9 cellular contexts compared by ENCODE assay signal in the genomic region with DNA sequence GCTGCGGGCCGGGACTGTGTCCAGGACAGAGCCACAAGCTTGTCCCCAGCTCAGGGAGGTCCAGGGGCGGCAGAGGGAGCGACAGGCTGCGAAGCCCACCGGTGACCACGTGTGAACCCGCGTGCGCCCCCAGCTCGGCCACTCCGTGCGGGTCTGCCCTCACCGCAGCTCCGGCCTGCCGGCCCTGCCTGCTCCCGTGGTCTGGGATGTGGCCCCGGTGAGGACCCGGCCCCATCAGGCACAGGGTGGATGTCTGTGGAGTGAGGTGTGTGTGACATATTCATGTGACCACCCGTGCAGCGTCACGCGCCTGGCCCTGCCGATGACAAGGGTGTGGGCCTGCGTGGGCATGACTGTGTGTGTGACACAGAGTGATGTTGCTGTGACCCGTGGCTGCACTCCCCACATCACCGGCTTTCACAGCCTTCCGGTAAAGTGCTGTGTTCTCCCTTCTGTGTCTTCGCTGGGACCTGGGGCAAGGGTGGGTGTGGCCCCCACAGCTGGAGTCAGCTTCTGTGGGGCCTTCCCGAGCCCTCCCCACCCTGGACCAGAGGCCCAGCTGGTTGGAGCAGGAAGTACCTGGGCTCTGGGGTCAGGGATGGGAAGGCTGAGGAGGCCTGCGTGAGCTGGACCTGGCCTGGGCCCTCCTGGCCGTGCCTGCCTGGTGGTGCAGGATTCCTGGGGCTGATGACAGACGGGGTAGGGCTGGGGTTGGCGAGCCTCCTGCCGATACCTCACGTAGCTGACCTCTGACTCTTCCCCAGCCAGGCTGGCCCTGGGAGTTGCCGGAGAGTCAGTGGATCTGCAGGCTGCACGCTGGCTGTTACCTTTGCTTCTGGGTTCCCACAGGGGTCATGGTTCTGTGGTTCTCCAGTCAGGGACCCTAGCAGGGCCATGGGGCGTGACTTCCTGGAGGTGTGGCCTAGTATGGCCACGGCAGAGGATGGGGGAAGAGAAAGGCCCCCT. TPM values are rescaled to one million over a fixed set of nuclear protein-coding genes. Genes with fewer than 3 reads are reported as not detected.
DNase-seq lines count a peak whose midpoint lies in the region; ATAC-seq, FAIRE-seq and TF ChIP-seq lines count a peak whose summit lies in the region.
"Had no signal": no experiment of that assay in that cellular context is flagged by ENCODE, and none has a peak within 500 bp of the region (broad histone marks: within the 10 kb centered on the region; RNA-seq: fewer than 3 reads in every experiment).

No MANE protein-coding gene starts in this region.

- H3K36me3 ChIP-seq in suprapubic skin = no peaks in the 10 kb centered on the region

- intact Hi-C loops in right cardiac atrium (cut with DNase I) = no loop called here

- no peaks in the 10 kb centered on the region for H3K9me3 ChIP-seq in right cardiac atrium (ENCODE audit: control insufficient read depth, low read length)
- no peaks in the 10 kb centered on the region for H3K9me3 ChIP-seq in suprapubic skin

- no peak for TF ChIP-seq EP300 in suprapubic skin (IDR thresholded peaks at IDR 0.05)

- no peak for TF ChIP-seq CTCF in suprapubic skin (IDR thresholded peaks at IDR 0.05)

- H3K27me3 Mint-ChIP-seq in activated T-cell treated with anti-CD3 and anti-CD28 coated beads, Interleukin-2, amount 50 U/mL, for 24 hours = peaks cover 16% of the 10 kb centered on the region
- peaks cover 6% of the 10 kb centered on the region for H3K27me3 Mint-ChIP-seq in activated T-cell treated with anti-CD3 and anti-CD28 coated beads, Interleukin-2, amount 50 U/mL, for 72 hours (ENCODE audit: low read depth)

- no peak for TF ChIP-seq POLR2A in suprapubic skin (IDR thresholded peaks at IDR 0.05)
- no peak for TF ChIP-seq POLR2A in GM18505 (IDR thresholded peaks at IDR 0.05; ENCODE audit: borderline replicate concordance, extremely low read depth, insufficient read depth, insufficient read length)

- H3K27me3 ChIP-seq in right cardiac atrium (ENCODE audit: control insufficient read depth, insufficient read depth) = no peaks in the 10 kb centered on the region
- peaks cover 72% of the 10 kb centered on the region for H3K27me3 ChIP-seq in suprapubic skin

- no peak overlapping the region for H3K4me3 ChIP-seq in right cardiac atrium (ENCODE audit: low read length)
- peak overlapping the region; percentile 50 for H3K4me3 ChIP-seq in suprapubic skin

- H3K36me3 Mint-ChIP-seq in activated T-cell treated with anti-CD3 and anti-CD28 coated beads, Interleukin-2, amount 50 U/mL, for 24 hours (ENCODE audit: low read depth) = peaks cover 1% of the 10 kb centered on the region
- peaks cover 0 to 5% of the 10 kb centered on the region in 2 donors for H3K36me3 Mint-ChIP-seq in activated T-cell treated with anti-CD3 and anti-CD28 coated beads, Interleukin-2, amount 50 U/mL, for 72 hours (ENCODE audit: insufficient read depth in 2 of 2)

- peak; percentile 15 for FAIRE-seq in RCC 7860 (lab: Jason Lieb, UNC)

- H3K4me1 Mint-ChIP-seq in activated T-cell treated with anti-CD3 and anti-CD28 coated beads, Interleukin-2, amount 50 U/mL, for 24 hours (ENCODE audit: low read depth) = peaks cover 20% of the 10 kb centered on the region
- peaks cover 27% of the 10 kb centered on the region for H3K4me1 Mint-ChIP-seq in activated T-cell treated with anti-CD3 and anti-CD28 coated beads, Interleukin-2, amount 50 U/mL, for 72 hours (ENCODE audit: low read depth)

- H3K9me3 Mint-ChIP-seq in activated T-cell treated with anti-CD3 and anti-CD28 coated beads, Interleukin-2, amount 50 U/mL, for 24 hours = no peaks in the 10 kb centered on the region
- H3K9me3 Mint-ChIP-seq in activated T-cell treated with anti-CD3 and anti-CD28 coated beads, Interleukin-2, amount 50 U/mL, for 72 hours = no peaks in the 10 kb centered on the region

- no peak overlapping the region for H3K27ac ChIP-seq in right cardiac atrium (ENCODE audit: low read length)
- H3K27ac ChIP-seq in suprapubic skin = no peak overlapping the region

- 59% methylated on average over 40 of the region's 40 CpGs for WGBS in right cardiac atrium
- WGBS in suprapubic skin = 60% methylated on average over 4 of the region's 40 CpGs

- H3K27ac Mint-ChIP-seq in activated T-cell treated with anti-CD3 and anti-CD28 coated beads, Interleukin-2, amount 50 U/mL, for 24 hours = peak overlapping the region; percentile 44
- H3K27ac Mint-ChIP-seq in activated T-cell treated with anti-CD3 and anti-CD28 coated beads, Interleukin-2, amount 50 U/mL, for 72 hours = no peak overlapping the region

- DNase-seq in activated T-cell treated with anti-CD3 and anti-CD28 coated beads, Interleukin-2, amount 50 U/mL, for 24 hours = no peak
- no peak for DNase-seq in activated T-cell treated with anti-CD3 and anti-CD28 coated beads, Interleukin-2, amount 50 U/mL, for 72 hours
- DNase-seq in RCC 7860 (ENCODE audit: low spot score) = peak; percentile 64
- DNase-seq in right cardiac atrium = peak in 1 of 3 donors; percentile 50
- DNase-seq in suprapubic skin (ENCODE audit: low spot score in 2 of 2) = no peak

- peak overlapping the region; percentile 25 for H3K4me3 Mint-ChIP-seq in activated T-cell treated with anti-CD3 and anti-CD28 coated beads, Interleukin-2, amount 50 U/mL, for 24 hours
- peak overlapping the region in 1 of 2 donors; percentile 64 for H3K4me3 Mint-ChIP-seq in activated T-cell treated with anti-CD3 and anti-CD28 coated beads, Interleukin-2, amount 50 U/mL, for 72 hours

- ATAC-seq in activated T-cell treated with anti-CD3 and anti-CD28 coated beads, Interleukin-2, amount 50 U/mL, for 72 hours (replicated peaks in 1 of 2) = no peak
- ATAC-seq in right cardiac atrium (peak; percentile 9 to 13), HG02973 (IDR thresholded peaks at IDR 0.05; ENCODE audit: unreplicated experiment) (no peak), HG02938 (IDR thresholded peaks at IDR 0.05; ENCODE audit: unreplicated experiment) (no peak), GM18505 (IDR thresholded peaks at IDR 0.05; ENCODE audit: unreplicated experiment) (no peak)

- H3K4me1 ChIP-seq in right cardiac atrium (ENCODE audit: control insufficient read depth, insufficient read depth, low read length) (no peaks in the 10 kb centered on the region), suprapubic skin (peaks cover 44% of the 10 kb centered on the region)

RNA-seq across cellular contexts. Expression of gene RNF223, which starts 4.1 kb away (rescaled TPM):
- under 1 TPM in 1 of 2 donors, not detected in 1; 0.12 TPM for total RNA-seq in activated T-cell treated with anti-CD3 and anti-CD28 coated beads, Interleukin-2, amount 50 U/mL, for 72 hours
- total RNA-seq in right cardiac atrium = not detected
- polyA plus RNA-seq in right cardiac atrium = not detected
- total RNA-seq in suprapubic skin = 1 to 10 TPM; 1.8 to 4.9 (median 4.8) TPM
- total RNA-seq: Daoy had no signal

RNA-seq across cellular contexts. Expression of gene C1orf159, which starts 45.9 kb away (rescaled TPM):
- 10 to 100 TPM; 18.0 to 18.6 TPM for total RNA-seq in activated T-cell treated with anti-CD3 and anti-CD28 coated beads, Interleukin-2, amount 50 U/mL, for 72 hours
- 1 to 10 TPM; 4.9 to 5.6 (median 5.4) TPM for total RNA-seq in right cardiac atrium
- polyA plus RNA-seq in right cardiac atrium = 6.8 TPM
- 10 to 100 TPM; 12.8 to 48.4 (median 19.7) TPM for total RNA-seq in suprapubic skin

RNA-seq across cellular contexts. Expression of gene AGRN, which starts 50.1 kb away (rescaled TPM):
- total RNA-seq in activated T-cell treated with anti-CD3 and anti-CD28 coated beads, Interleukin-2, amount 50 U/mL, for 72 hours = 100 to 1,000 TPM in 1 of 2 donors, 10 to 100 TPM in 1; 69.0 to 112 TPM
- total RNA-seq in right cardiac atrium = 10 to 100 TPM; 17.1 to 26.4 (median 21.4) TPM
- polyA plus RNA-seq in right cardiac atrium = 12.0 TPM
- total RNA-seq in suprapubic skin = 10 to 100 TPM; 50.6 to 84.8 (median 71.1) TPM

RNA-seq across cellular contexts. Expression of gene ISG15, which starts 56.7 kb away (rescaled TPM):
- 100 to 1,000 TPM in 1 of 2 donors, 10 to 100 TPM in 1; 81.0 to 197 TPM for total RNA-seq in activated T-cell treated with anti-CD3 and anti-CD28 coated beads, Interleukin-2, amount 50 U/mL, for 72 hours
- total RNA-seq in right cardiac atrium (10 to 100 TPM; 16.1 to 36.4 (median 21.6) TPM), suprapubic skin (10 to 100 TPM in 1 of 4 donors, 1 to 10 TPM in 3; 5.4 to 10.1 (median 7.9) TPM)
- 65.5 TPM for polyA plus RNA-seq in right cardiac atrium

Comparison
In these comparisons a context has a peak if more than half of its experiments do, and no peak if none do; other contexts are left out.
1. ATAC-seq: peak in right cardiac atrium (2 of 2); none in activated T-cell treated with anti-CD3 and anti-CD28 coated beads, Interleukin-2, amount 50 U/mL, for 72 hours (0 of 2), HG02973 (single experiment), HG02938 (single experiment) and GM18505 (single experiment).